ENCODE assay signal across 13 cellular contexts in genomic region chr11:134643519-134644042, GRCh38.
A peak's percentile ranks its signal among the peaks of the same experiment; 100 is the strongest.
DNase-seq lines count a peak whose midpoint lies in the region; ATAC-seq and TF ChIP-seq lines count a peak whose summit lies in the region.
"Had no signal": no experiment of that assay in that cellular context is flagged by ENCODE, and none has a peak within 500 bp of the region (broad histone marks: within the 10 kb centered on the region; RNA-seq: fewer than 3 reads in every experiment).

No MANE protein-coding gene starts in this region.

- DNase-seq in GM23338 (ENCODE audit: low spot score), result peak; percentile 24
- DNase-seq in kidney tubule cell (ENCODE audit: low spot score), result peak; percentile 4
- peak; percentile 40 for DNase-seq in sigmoid colon
- no peak for DNase-seq in foreskin fibroblast
- DNase-seq in activated naive CD4-positive, alpha-beta T cell treated with Interleukin-2 at 50 U/mL for 16 hours, result no peak
- DNase-seq: C1 segment of cervical spinal cord, MV-4-11, NCI-H1417 treated with DMSO at 0.1 percent for 48 hours, NCI-H1930, NCI-H774 had no signal

- H3K4me1 ChIP-seq in GM23338 (ENCODE audit: insufficient read depth) (peaks cover 14% of the 10 kb centered on the region; the same call in 1 of the 2 replicates), sigmoid colon (peaks cover 0 to 18% (median 10%) of the 10 kb centered on the region in 4 donors)
- H3K4me1 ChIP-seq: HAP-1 had no signal

- H3K79me2 ChIP-seq in GM23338 (replicated peaks; ENCODE audit: insufficient read depth), result no peaks in the 10 kb centered on the region

- ATAC-seq in GM23338 (peak; percentile 13; the same call in 1 of the 3 replicates), SK-N-SH treated with all-trans-retinoic acid at 6 μM for 48 hours (no peak), HG03354 (IDR thresholded peaks at IDR 0.05; ENCODE audit: poor library complexity, severe bottlenecking, unreplicated experiment) (no peak)

- no peak for TF ChIP-seq EP300 in sigmoid colon (IDR thresholded peaks at IDR 0.05)

- H3K4me2 ChIP-seq in GM23338, result peak overlapping the region; percentile 57

- no peak for TF ChIP-seq CTCF in GM23338 (conservative IDR thresholded peaks at IDR 0.05; ENCODE audit: low read depth in 2 of 2)
- TF ChIP-seq CTCF in sigmoid colon (IDR thresholded peaks at IDR 0.05), result no peak
- TF ChIP-seq CTCF in foreskin fibroblast (IDR thresholded peaks at IDR 0.05; ENCODE audit: low read depth, low read length), result no peak

- H3K27ac Mint-ChIP-seq in GM23338, result no peak overlapping the region

- no peaks in the 10 kb centered on the region for H3F3A ChIP-seq in GM23338 (replicated peaks; ENCODE audit: low read depth)

- H2AFZ ChIP-seq in GM23338, result peak overlapping the region; percentile 66; the same call in 1 of the 2 replicates

- no peak overlapping the region for H3K4me3 ChIP-seq in GM23338
- no peak overlapping the region for H3K4me3 ChIP-seq in sigmoid colon
- no peak overlapping the region for H3K4me3 ChIP-seq in foreskin fibroblast (ENCODE audit: low read depth in 1 of 2, low read length in 2 of 2)
- H3K4me3 ChIP-seq: HAP-1 had no signal

- peaks cover 43% of the 10 kb centered on the region for H3K4me1 Mint-ChIP-seq in GM23338

- H3K9me3 ChIP-seq in sigmoid colon, result no peaks in the 10 kb centered on the region
- H3K9me3 ChIP-seq: HAP-1 had no signal

- no peak overlapping the region for H3K27ac ChIP-seq in GM23338 (ENCODE audit: low read depth)
- no peak overlapping the region for H3K27ac ChIP-seq in sigmoid colon

- no peak for TF ChIP-seq POLR2A in sigmoid colon (IDR thresholded peaks at IDR 0.05)

- H3K4me3 Mint-ChIP-seq in GM23338, result no peak overlapping the region

- 47 to 68% methylated on average over 16 of the region's 16 CpGs for WGBS in sigmoid colon, 2 donors

- H4K20me1 ChIP-seq in GM23338 (replicated peaks; ENCODE audit: insufficient read depth), result no peaks in the 10 kb centered on the region

- H3K27me3 ChIP-seq in GM23338 (ENCODE audit: insufficient read depth) (no peaks in the 10 kb centered on the region), sigmoid colon (no peaks in the 10 kb centered on the region)

- peaks cover 16% of the 10 kb centered on the region for H3K27me3 Mint-ChIP-seq in GM23338 (ENCODE audit: insufficient read depth, low read depth, poor library complexity)

- intact Hi-C loops in sigmoid colon (cut with DNase I), result no loop called here

- no peaks in the 10 kb centered on the region for H3K9me2 ChIP-seq in GM23338 (ENCODE audit: insufficient read depth)

- no peaks in the 10 kb centered on the region for H3K36me3 Mint-ChIP-seq in GM23338 (ENCODE audit: low read depth)

- no peaks in the 10 kb centered on the region for H3K9me3 Mint-ChIP-seq in GM23338

- H3K36me3 ChIP-seq in GM23338 (ENCODE audit: insufficient read depth) (no peaks in the 10 kb centered on the region), sigmoid colon (no peaks in the 10 kb centered on the region)
- H3K36me3 ChIP-seq: HAP-1 had no signal

TF ChIP-seq in GM23338, 12 proteins besides CTCF, POLR2A, EP300 and RAD21 (continues in another document):
- no peak for TF ChIP-seq CREB1 (CRISPR knock-in tag; IDR thresholded peaks at IDR 0.05; ENCODE audit: low read depth)
- TF ChIP-seq EZH2 (IDR thresholded peaks at IDR 0.05; ENCODE audit: low read depth, unreplicated experiment), result no peak
- no peak for TF ChIP-seq JUNB (IDR thresholded peaks at IDR 0.05; ENCODE audit: unreplicated experiment)
- TF ChIP-seq EZH2phosphoT487 (IDR thresholded peaks at IDR 0.05; ENCODE audit: unreplicated experiment), result no peak
- no peak for TF ChIP-seq ETS1 (IDR thresholded peaks at IDR 0.05)

TF ChIP-seq in SK-N-SH treated with all-trans-retinoic acid at 6 μM for 48 hours, 23 proteins besides CTCF, POLR2A, EP300 and RAD21:
- TF ChIP-seq ZNF70 (CRISPR knock-in tag; IDR thresholded peaks at IDR 0.05) (no peak), GLIS3 (CRISPR knock-in tag; IDR thresholded peaks at IDR 0.05) (no peak), ZC3H10 (CRISPR knock-in tag; IDR thresholded peaks at IDR 0.05) (no peak), TSHZ2 (CRISPR knock-in tag; IDR thresholded peaks at IDR 0.05) (peak; percentile 53; the same call in 1 of the 2 replicates)

Comparison
In these comparisons a context has a peak if more than half of its experiments do, and no peak if none do; other contexts are left out.
1. DNase-seq: peak in GM23338 (single experiment), kidney tubule cell (single experiment) and sigmoid colon (single experiment); none in foreskin fibroblast (0 of 2) and activated naive CD4-positive, alpha-beta T cell treated with Interleukin-2 at 50 U/mL for 16 hours (single experiment).